8 cellular contexts compared by ENCODE assay signal in genomic region chr17:78019367-78019975, GRCh38.
DNase-seq lines count a peak whose midpoint lies in the region; ATAC-seq and TF ChIP-seq lines count a peak whose summit lies in the region.

No MANE protein-coding gene starts in this region.

- H3K4me1 ChIP-seq in upper lobe of left lung, result peaks cover 0 to 7% (median 5%) of the 10 kb centered on the region in 4 donors

- TF ChIP-seq CTCF in LNCAP (IDR thresholded peaks at IDR 0.05) (peak; percentile 68), WERI-Rb-1 (IDR thresholded peaks at IDR 0.05; ENCODE audit: low read depth, low read length) (peak; percentile 25), upper lobe of left lung (IDR thresholded peaks at IDR 0.05) (peak in 4 of 6 experiments; percentile 35 to 53 (median 44))

- no peaks in the 10 kb centered on the region for H3K9me3 ChIP-seq in WERI-Rb-1 (ENCODE audit: severe bottlenecking)
- H3K9me3 ChIP-seq in upper lobe of left lung, result no peaks in the 10 kb centered on the region

- H3K27ac ChIP-seq in WERI-Rb-1 (no peak overlapping the region), upper lobe of left lung (no peak overlapping the region)

- H3K4me3 ChIP-seq in WERI-Rb-1 (ENCODE audit: low read depth, low read length), result no peak overlapping the region
- H3K4me3 ChIP-seq in upper lobe of left lung, result no peak overlapping the region

- TF ChIP-seq POLR2A in upper lobe of left lung (IDR thresholded peaks at IDR 0.05), result no peak

- H3K36me3 ChIP-seq in WERI-Rb-1 (peaks cover 19% of the 10 kb centered on the region), upper lobe of left lung (no peaks in the 10 kb centered on the region)

- peak; percentile 56 for DNase-seq in DMS53 (lab: John Stamatoyannopoulos, UW)
- DNase-seq in DMS53 treated with DMSO at 0.1 percent for 48 hours (lab: John Stamatoyannopoulos, UW; ENCODE audit: unreplicated experiment), result no peak
- no peak for DNase-seq in WERI-Rb-1
- DNase-seq in iris pigment epithelial cell (ENCODE audit: low read depth), result peak; percentile 43
- DNase-seq in upper lobe of left lung, result no peak
- DNase-seq in posterior cingulate gyrus, result no peak

- no peak for TF ChIP-seq EP300 in upper lobe of left lung (IDR thresholded peaks at IDR 0.05)

- no peak for ATAC-seq in upper lobe of left lung (ENCODE audit: low FRiP score in 2 of 2)
- ATAC-seq in HG03175 (IDR thresholded peaks at IDR 0.05; ENCODE audit: unreplicated experiment), result no peak

- intact Hi-C loops in posterior cingulate gyrus (cut with DNase I), result loop anchor here (5.0 kb wide), 1 partner anchor 53 kb away; no protein-coding TSS in a partner anchor

- no peaks in the 10 kb centered on the region for H3K27me3 ChIP-seq in WERI-Rb-1 (ENCODE audit: insufficient read depth, low read depth, severe bottlenecking)
- H3K27me3 ChIP-seq in upper lobe of left lung, result no peaks in the 10 kb centered on the region

Comparison
In these comparisons a context has a peak if more than half of its experiments do, and no peak if none do; other contexts are left out.
1. DNase-seq: peak in DMS53 (single experiment) and iris pigment epithelial cell (single experiment); none in DMS53 treated with DMSO at 0.1 percent for 48 hours (single experiment), WERI-Rb-1 (single experiment), upper lobe of left lung (0 of 2) and posterior cingulate gyrus (0 of 10).
2. Peak in every context shown above with its lines, with median percentiles within 50 percentile points of each other: CTCF ChIP-seq.